ENCODE assay signal across 8 cellular contexts in the genomic region with DNA sequence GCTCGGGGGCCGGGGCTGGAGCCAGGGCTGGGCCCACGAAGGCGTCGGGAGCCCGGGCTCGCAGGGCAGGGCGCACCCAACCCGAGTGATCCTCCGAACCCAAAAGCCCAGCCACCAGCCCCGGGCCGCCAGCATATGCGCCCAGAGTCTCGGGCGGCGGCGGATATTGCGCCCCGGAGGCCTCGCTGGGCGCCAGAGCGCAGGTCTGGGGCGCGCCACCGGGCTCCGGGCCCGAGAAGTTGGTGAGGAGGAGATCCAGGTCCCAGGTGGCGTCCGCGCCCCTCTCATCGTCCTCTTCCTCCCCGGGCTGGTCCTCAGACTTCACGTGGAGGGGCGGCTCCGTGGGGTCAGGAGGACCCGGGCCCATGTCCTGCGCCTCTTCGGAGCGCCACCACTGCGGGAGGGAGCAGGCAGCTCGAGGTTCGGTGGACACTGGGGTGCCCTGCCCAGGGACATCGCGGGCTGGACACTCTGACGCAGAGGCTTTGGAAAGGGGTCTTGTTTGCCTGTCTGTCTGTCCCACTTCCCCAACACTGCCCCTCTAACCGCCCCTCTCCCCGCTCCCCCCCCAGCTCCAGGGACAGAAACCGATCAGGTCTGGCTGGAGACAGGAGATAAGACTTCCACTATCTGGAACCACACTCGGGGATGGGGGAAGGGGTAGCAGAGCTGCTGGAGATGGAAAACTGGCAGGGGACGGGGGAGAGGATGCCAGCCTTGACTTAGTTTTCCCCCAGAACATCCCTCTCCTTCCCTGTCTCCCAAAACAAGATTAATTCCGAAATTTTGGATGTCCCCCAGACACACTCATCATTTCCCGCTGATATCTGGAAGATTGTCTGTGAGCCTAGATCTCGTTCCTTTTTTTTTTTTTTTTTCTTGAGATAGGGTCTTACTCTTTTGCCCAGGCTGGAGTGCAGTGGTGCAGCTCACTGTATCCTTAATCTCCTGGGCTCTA. TPM values are rescaled to one million over a fixed set of nuclear protein-coding genes. Genes with fewer than 3 reads are reported as not detected.
A peak's percentile ranks its signal among the peaks of the same experiment; 100 is the strongest.
DNase-seq lines count a peak whose midpoint lies in the region; ATAC-seq and TF ChIP-seq lines count a peak whose summit lies in the region.

No MANE protein-coding gene starts in this region.

- peaks cover 0 to 6% of the 10 kb centered on the region in 2 experiments for H3K9me3 ChIP-seq in CD4-positive, CD25-positive, alpha-beta regulatory T cell (ENCODE audit: control insufficient read depth in 2 of 2, low read length in 2 of 2)

- H3K27ac Mint-ChIP-seq in CD4-positive, CD25-positive, alpha-beta regulatory T cell, result no peak overlapping the region
- no peak overlapping the region for H3K27ac Mint-ChIP-seq in chondrocyte (ENCODE audit: unreplicated experiment)
- no peak overlapping the region for H3K27ac Mint-ChIP-seq in natural killer cell treated with Interleukin-12 subunit alpha and Interleukin-12 subunit beta and Interleukin-15 and Interleukin-18, amount 100 ng/mL, for 72 hours

- peak; percentile 18; the same call in 1 of the 2 replicates for TF ChIP-seq CTCF in KMS-11 (conservative IDR thresholded peaks at IDR 0.05; ENCODE audit: low read depth, low read length)
- TF ChIP-seq CTCF in chondrocyte (IDR thresholded peaks at IDR 0.05), result peak; percentile 47

- no peaks in the 10 kb centered on the region for H3K27me3 ChIP-seq in CD4-positive, CD25-positive, alpha-beta regulatory T cell (ENCODE audit: control insufficient read depth, insufficient read depth, low read length)
- no peaks in the 10 kb centered on the region for H3K27me3 ChIP-seq in KMS-11 (ENCODE audit: insufficient read depth, low read depth)

- no peak overlapping the region for H3K4me3 ChIP-seq in CD4-positive, CD25-positive, alpha-beta regulatory T cell (ENCODE audit: low read depth, low read length)
- no peak overlapping the region for H3K4me3 ChIP-seq in KMS-11 (IDR thresholded peaks at IDR 0.05; ENCODE audit: insufficient read depth, low read depth, low read length)

- H3K36me3 ChIP-seq in CD4-positive, CD25-positive, alpha-beta regulatory T cell (ENCODE audit: control insufficient read depth, insufficient read depth, low read length), result no peaks in the 10 kb centered on the region
- H3K36me3 ChIP-seq in KMS-11 (ENCODE audit: insufficient read depth), result no peaks in the 10 kb centered on the region

- peak overlapping the region; percentile 69; the same call in 1 of the 2 replicates for H3K9ac ChIP-seq in KMS-11

- peaks cover 2% of the 10 kb centered on the region for H3K36me3 Mint-ChIP-seq in CD4-positive, CD25-positive, alpha-beta regulatory T cell
- no peaks in the 10 kb centered on the region for H3K36me3 Mint-ChIP-seq in chondrocyte (ENCODE audit: low read depth)
- no peaks in the 10 kb centered on the region for H3K36me3 Mint-ChIP-seq in natural killer cell treated with Interleukin-12 subunit alpha and Interleukin-12 subunit beta and Interleukin-15 and Interleukin-18, amount 100 ng/mL, for 72 hours

- H4K20me1 ChIP-seq in KMS-11 (ENCODE audit: insufficient read depth), result no peaks in the 10 kb centered on the region

- peaks cover 0 to 3% (median 0%) of the 10 kb centered on the region in 7 donors for H3K9me3 Mint-ChIP-seq in CD4-positive, CD25-positive, alpha-beta regulatory T cell
- H3K9me3 Mint-ChIP-seq in chondrocyte (ENCODE audit: low read depth), result no peaks in the 10 kb centered on the region
- no peaks in the 10 kb centered on the region for H3K9me3 Mint-ChIP-seq in natural killer cell treated with Interleukin-12 subunit alpha and Interleukin-12 subunit beta and Interleukin-15 and Interleukin-18, amount 100 ng/mL, for 72 hours

- DNase-seq in CD4-positive, CD25-positive, alpha-beta regulatory T cell, result no peak
- DNase-seq in chondrocyte (ENCODE audit: low spot score) (no peak), amniotic stem cell (lab: John Stamatoyannopoulos, UW) (no peak), COR-L47 (lab: John Stamatoyannopoulos, UW) (no peak)
- DNase-seq in natural killer cell treated with Interleukin-12 subunit alpha and Interleukin-12 subunit beta and Interleukin-15 and Interleukin-18, amount 100 ng/mL, for 72 hours (ENCODE audit: low spot score), result no peak

- H3K4me2 ChIP-seq in KMS-11, result peak overlapping the region; percentile 73

- H3K27ac ChIP-seq in CD4-positive, CD25-positive, alpha-beta regulatory T cell (ENCODE audit: insufficient read depth, low read length, poor library complexity, severe bottlenecking), result peak overlapping the region; percentile 33
- no peak overlapping the region for H3K27ac ChIP-seq in KMS-11

- ATAC-seq in CD4-positive, CD25-positive, alpha-beta regulatory T cell (ENCODE audit: low read depth in 2 of 2), result peak in 1 of 2 donors; percentile 0
- ATAC-seq in natural killer cell treated with Interleukin-12 subunit alpha and Interleukin-12 subunit beta and Interleukin-15 and Interleukin-18, amount 100 ng/mL, for 72 hours, result peak; percentile 2 to 25
- ATAC-seq in GM21423 (IDR thresholded peaks at IDR 0.05; ENCODE audit: unreplicated experiment), result no peak
- no peak for ATAC-seq in GM19395 (IDR thresholded peaks at IDR 0.05; ENCODE audit: unreplicated experiment)

- H3K27me3 Mint-ChIP-seq in CD4-positive, CD25-positive, alpha-beta regulatory T cell, result peaks cover 4% of the 10 kb centered on the region
- H3K27me3 Mint-ChIP-seq in chondrocyte (ENCODE audit: low read depth), result peaks cover 20% of the 10 kb centered on the region
- no peaks in the 10 kb centered on the region for H3K27me3 Mint-ChIP-seq in natural killer cell treated with Interleukin-12 subunit alpha and Interleukin-12 subunit beta and Interleukin-15 and Interleukin-18, amount 100 ng/mL, for 72 hours

- peaks cover 6 to 34% (median 16%) of the 10 kb centered on the region in 4 donors for H3K4me1 Mint-ChIP-seq in CD4-positive, CD25-positive, alpha-beta regulatory T cell
- H3K4me1 Mint-ChIP-seq in chondrocyte (ENCODE audit: low read depth), result peaks cover 17% of the 10 kb centered on the region
- H3K4me1 Mint-ChIP-seq in natural killer cell treated with Interleukin-12 subunit alpha and Interleukin-12 subunit beta and Interleukin-15 and Interleukin-18, amount 100 ng/mL, for 72 hours (ENCODE audit: low read depth in 2 of 2), result peaks cover 19 to 21% of the 10 kb centered on the region in 2 donors

- H3K79me2 ChIP-seq in KMS-11 (ENCODE audit: insufficient read depth, low read depth), result no peaks in the 10 kb centered on the region

- peaks cover 27% of the 10 kb centered on the region for H3K4me1 ChIP-seq in CD4-positive, CD25-positive, alpha-beta regulatory T cell (ENCODE audit: control insufficient read depth, insufficient read depth, low read length, poor library complexity, severe bottlenecking)
- H3K4me1 ChIP-seq in KMS-11 (ENCODE audit: low read depth, poor library complexity, severe bottlenecking), result peaks cover 18% of the 10 kb centered on the region

- peak overlapping the region; percentile 98 for H2AFZ ChIP-seq in KMS-11 (ENCODE audit: low read depth)

- peak overlapping the region in 3 of 4 donors; percentile 38 to 77 (median 70) for H3K4me3 Mint-ChIP-seq in CD4-positive, CD25-positive, alpha-beta regulatory T cell
- H3K4me3 Mint-ChIP-seq in chondrocyte (ENCODE audit: unreplicated experiment), result no peak overlapping the region
- H3K4me3 Mint-ChIP-seq in natural killer cell treated with Interleukin-12 subunit alpha and Interleukin-12 subunit beta and Interleukin-15 and Interleukin-18, amount 100 ng/mL, for 72 hours, result peak overlapping the region; percentile 51

RNA-seq across cellular contexts. Expression of a gene that starts 1.0 kb away (rescaled TPM):
- total RNA-seq in CD4-positive, CD25-positive, alpha-beta regulatory T cell, result not detected
- under 1 TPM in 1 of 4 donors, not detected in 3; 0.23 TPM for polyA plus RNA-seq in CD4-positive, CD25-positive, alpha-beta regulatory T cell
- not detected in 3 replicates for total RNA-seq in chondrocyte
- total RNA-seq in natural killer cell treated with Interleukin-12 subunit alpha and Interleukin-12 subunit beta and Interleukin-15 and Interleukin-18, amount 100 ng/mL, for 72 hours, result under 1 TPM; 0.52 to 0.89 TPM

RNA-seq across cellular contexts. Expression of a gene that starts 4.8 kb away (rescaled TPM):
- 20.2 TPM for total RNA-seq in CD4-positive, CD25-positive, alpha-beta regulatory T cell
- polyA plus RNA-seq in CD4-positive, CD25-positive, alpha-beta regulatory T cell, result 10 to 100 TPM; 54.4 to 72.1 (median 63.6) TPM
- total RNA-seq in chondrocyte, result 36.6 to 52.8 TPM (median 50.9 TPM) in 3 replicates
- 10 to 100 TPM; 30.3 to 32.7 TPM for total RNA-seq in natural killer cell treated with Interleukin-12 subunit alpha and Interleukin-12 subunit beta and Interleukin-15 and Interleukin-18, amount 100 ng/mL, for 72 hours

RNA-seq across cellular contexts. Expression of a gene that starts 4.9 kb away (rescaled TPM):
- total RNA-seq in CD4-positive, CD25-positive, alpha-beta regulatory T cell, result 40.0 TPM
- 10 to 100 TPM; 15.1 to 17.6 (median 16.1) TPM for polyA plus RNA-seq in CD4-positive, CD25-positive, alpha-beta regulatory T cell
- 13.2 to 21.3 TPM (median 14.4 TPM) in 3 replicates for total RNA-seq in chondrocyte
- 10 to 100 TPM; 41.5 to 77.2 TPM for total RNA-seq in natural killer cell treated with Interleukin-12 subunit alpha and Interleukin-12 subunit beta and Interleukin-15 and Interleukin-18, amount 100 ng/mL, for 72 hours

RNA-seq across cellular contexts. Expression of a gene that starts 33.1 kb away (rescaled TPM):
- total RNA-seq in CD4-positive, CD25-positive, alpha-beta regulatory T cell, result 0.54 TPM
- under 1 TPM in 1 of 4 donors, not detected in 3; 0.14 TPM for polyA plus RNA-seq in CD4-positive, CD25-positive, alpha-beta regulatory T cell
- 0.53 TPM in 1 of 3 replicates, not detected in the others for total RNA-seq in chondrocyte
- 1 to 10 TPM in 1 of 2 donors, under 1 TPM in 1; 0.78 to 1.1 TPM for total RNA-seq in natural killer cell treated with Interleukin-12 subunit alpha and Interleukin-12 subunit beta and Interleukin-15 and Interleukin-18, amount 100 ng/mL, for 72 hours

RNA-seq across cellular contexts. Expression of a gene that starts 47.5 kb away (rescaled TPM):
- total RNA-seq in CD4-positive, CD25-positive, alpha-beta regulatory T cell, result 28.9 TPM
- 10 to 100 TPM; 52.2 to 74.0 (median 62.6) TPM for polyA plus RNA-seq in CD4-positive, CD25-positive, alpha-beta regulatory T cell
- 46.4 to 53.3 TPM (median 47.4 TPM) in 3 replicates for total RNA-seq in chondrocyte
- total RNA-seq in natural killer cell treated with Interleukin-12 subunit alpha and Interleukin-12 subunit beta and Interleukin-15 and Interleukin-18, amount 100 ng/mL, for 72 hours, result 100 to 1,000 TPM; 130 to 196 TPM

Comparison
In these comparisons a context has a peak if more than half of its experiments do, and no peak if none do; other contexts are left out.
1. ATAC-seq: peak in natural killer cell treated with Interleukin-12 subunit alpha and Interleukin-12 subunit beta and Interleukin-15 and Interleukin-18, amount 100 ng/mL, for 72 hours (2 of 2); none in GM21423 (single experiment) and GM19395 (single experiment).